In genomic region chr5:148383564-148384388, GRCh38 we compare ENCODE assay signal across 1 cellular context.
TF ChIP-seq lines count a peak whose summit lies in the region.

FBXO38 (plus strand) TSS chr5:148383958; CDS start chr5:148394777, 10,819 bp downstream.

TF ChIP-seq in HepG2, 621 proteins besides CTCF, POLR2A, EP300 and RAD21 (continued from another document and continues in another):
- TF ChIP-seq TEF (CRISPR knock-in tag; IDR thresholded peaks at IDR 0.05) = no peak
- TF ChIP-seq ZBTB7B (CRISPR knock-in tag; IDR thresholded peaks at IDR 0.05) = peak; percentile 45
- no peak for TF ChIP-seq PLSCR1 (CRISPR knock-in tag; IDR thresholded peaks at IDR 0.05; ENCODE audit: borderline replicate concordance)
- TF ChIP-seq ZFP36 (IDR thresholded peaks at IDR 0.05; ENCODE audit: borderline replicate concordance, low read depth, low read length, partially characterized antibody) = no peak
- TF ChIP-seq ZNF780A (CRISPR knock-in tag; IDR thresholded peaks at IDR 0.05) = 0 out of 2 replicates have a peak, but pooled peaks have one; percentile 62
- no peak for TF ChIP-seq ZNF18 (CRISPR knock-in tag; IDR thresholded peaks at IDR 0.05; ENCODE audit: insufficient replicate concordance)
- no peak for TF ChIP-seq NCOR1 (IDR thresholded peaks at IDR 0.05; ENCODE audit: borderline replicate concordance, low read length)
- TF ChIP-seq IRF1 (CRISPR knock-in tag; IDR thresholded peaks at IDR 0.05; ENCODE audit: low read depth) = no peak
- no peak for TF ChIP-seq ZNF549 (CRISPR knock-in tag; IDR thresholded peaks at IDR 0.05)
- no peak for TF ChIP-seq HDAC6 (IDR thresholded peaks at IDR 0.05; ENCODE audit: low read depth, low read length)
- peak; percentile 53 for TF ChIP-seq FOXA3 (CRISPR knock-in tag; IDR thresholded peaks at IDR 0.05)
- TF ChIP-seq CREBL2 (CRISPR knock-in tag; IDR thresholded peaks at IDR 0.05; ENCODE audit: borderline replicate concordance) = no peak
- TF ChIP-seq MAZ (IDR thresholded peaks at IDR 0.05; ENCODE audit: borderline replicate concordance, low read depth, low read length) = peak; percentile 50; the same call in 1 of the 2 replicates
- peak; percentile 72 for TF ChIP-seq MAZ (CRISPR knock-in tag; IDR thresholded peaks at IDR 0.05; ENCODE audit: low read depth)
- TF ChIP-seq ZNF737 (CRISPR knock-in tag; IDR thresholded peaks at IDR 0.05; ENCODE audit: borderline replicate concordance) = no peak
- peak; percentile 64; the same call in 1 of the 2 replicates for TF ChIP-seq HNRNPL (IDR thresholded peaks at IDR 0.05; ENCODE audit: low read depth, low read length)
- TF ChIP-seq FOXK2 (IDR thresholded peaks at IDR 0.05) = peak; percentile 88
- 0 out of 2 replicates have a peak, but pooled peaks have one; percentile 17 for TF ChIP-seq ZNF136 (CRISPR knock-in tag; IDR thresholded peaks at IDR 0.05; ENCODE audit: low read depth)
- no peak for TF ChIP-seq ZNF3 (CRISPR knock-in tag; IDR thresholded peaks at IDR 0.05)
- TF ChIP-seq CAMTA2 (CRISPR knock-in tag; IDR thresholded peaks at IDR 0.05; ENCODE audit: borderline replicate concordance) = no peak
- peak; percentile 44; the same call in 1 of the 2 replicates for TF ChIP-seq BRF2 (CRISPR knock-in tag; IDR thresholded peaks at IDR 0.05)
- TF ChIP-seq SAFB2 (CRISPR knock-in tag; IDR thresholded peaks at IDR 0.05; ENCODE audit: borderline replicate concordance, low read depth) = no peak
- TF ChIP-seq ARID3A (IDR thresholded peaks at IDR 0.05; ENCODE audit: low read depth, low read length) = peak; percentile 16; the same call in 1 of the 2 replicates
- TF ChIP-seq ETV6 (CRISPR knock-in tag; conservative IDR thresholded peaks at IDR 0.05) = no peak; the same call in 1 of the 2 replicates
- TF ChIP-seq DRAP1 (CRISPR knock-in tag; IDR thresholded peaks at IDR 0.05) = peak; percentile 77
- no peak for TF ChIP-seq NBN (conservative IDR thresholded peaks at IDR 0.05)
- TF ChIP-seq XBP1 (CRISPR knock-in tag; IDR thresholded peaks at IDR 0.05) = no peak
- no peak for TF ChIP-seq ZNF180 (CRISPR knock-in tag; IDR thresholded peaks at IDR 0.05; ENCODE audit: borderline replicate concordance, low read depth)
- 0 out of 2 replicates have a peak, but pooled peaks have one; percentile 48 for TF ChIP-seq ZBTB34 (CRISPR knock-in tag; IDR thresholded peaks at IDR 0.05)
- TF ChIP-seq CEBPG (CRISPR knock-in tag; IDR thresholded peaks at IDR 0.05) = peak; percentile 50
- TF ChIP-seq ZNF644 (CRISPR knock-in tag; IDR thresholded peaks at IDR 0.05; ENCODE audit: low read depth) = no peak
- peak; percentile 82 for TF ChIP-seq KDM5A (IDR thresholded peaks at IDR 0.05; ENCODE audit: borderline replicate concordance, low read length)
- no peak for TF ChIP-seq HNRNPH1 (optimal IDR thresholded peaks at IDR 0.05; ENCODE audit: low read depth, low read length)
- no peak for TF ChIP-seq SKIL (CRISPR knock-in tag; IDR thresholded peaks at IDR 0.05; ENCODE audit: borderline replicate concordance)
- no peak for TF ChIP-seq AKAP8 (CRISPR knock-in tag; IDR thresholded peaks at IDR 0.05)
- TF ChIP-seq ZZZ3 (CRISPR knock-in tag; IDR thresholded peaks at IDR 0.05; ENCODE audit: borderline replicate concordance) = peak; percentile 62; the same call in 1 of the 2 replicates
- no peak for TF ChIP-seq TRIM22 (IDR thresholded peaks at IDR 0.05)
- TF ChIP-seq TBL1XR1 (IDR thresholded peaks at IDR 0.05; ENCODE audit: borderline replicate concordance, low read length, partially characterized antibody) = peak; percentile 24
- peak; percentile 74 for TF ChIP-seq ZGPAT (CRISPR knock-in tag; IDR thresholded peaks at IDR 0.05)
- TF ChIP-seq HMGA1 (CRISPR knock-in tag; conservative IDR thresholded peaks at IDR 0.05) = no peak
- no peak for TF ChIP-seq KDM3A (CRISPR knock-in tag; IDR thresholded peaks at IDR 0.05; ENCODE audit: low read depth)
- TF ChIP-seq ZNF570 (CRISPR knock-in tag; IDR thresholded peaks at IDR 0.05; ENCODE audit: borderline replicate concordance) = no peak
- TF ChIP-seq NFRKB (IDR thresholded peaks at IDR 0.05) = peak; percentile 72; the same call in 1 of the 2 replicates
- TF ChIP-seq ZBTB25 (CRISPR knock-in tag; IDR thresholded peaks at IDR 0.05) = peak; percentile 88
- peak; percentile 53; the same call in 1 of the 2 replicates for TF ChIP-seq ATF7-NPFF (CRISPR knock-in tag; IDR thresholded peaks at IDR 0.05; ENCODE audit: low read depth)
- TF ChIP-seq YEATS2 (CRISPR knock-in tag; IDR thresholded peaks at IDR 0.05; ENCODE audit: borderline replicate concordance) = peak; percentile 87; the same call in 1 of the 2 replicates
- TF ChIP-seq ZNF580 (CRISPR knock-in tag; IDR thresholded peaks at IDR 0.05; ENCODE audit: borderline replicate concordance, low read depth) = peak; percentile 93
- TF ChIP-seq ZSCAN12 (CRISPR knock-in tag; IDR thresholded peaks at IDR 0.05) = no peak
- peak; percentile 87 for TF ChIP-seq POLR2AphosphoS5 (IDR thresholded peaks at IDR 0.05; ENCODE audit: low read depth, low read length)
- 0 out of 2 replicates have a peak, but pooled peaks have one; percentile 53 for TF ChIP-seq ZNF616 (CRISPR knock-in tag; IDR thresholded peaks at IDR 0.05; ENCODE audit: low read depth)
- TF ChIP-seq SALL1 (CRISPR knock-in tag; IDR thresholded peaks at IDR 0.05) = peak; percentile 94
- TF ChIP-seq ZNF816 (CRISPR knock-in tag; IDR thresholded peaks at IDR 0.05; ENCODE audit: borderline replicate concordance) = no peak
- TF ChIP-seq SOX6 (IDR thresholded peaks at IDR 0.05) = no peak
- peak; percentile 77 for TF ChIP-seq SOX6 (CRISPR knock-in tag; IDR thresholded peaks at IDR 0.05)
